16 cellular contexts compared by ENCODE assay signal in the genomic region with DNA sequence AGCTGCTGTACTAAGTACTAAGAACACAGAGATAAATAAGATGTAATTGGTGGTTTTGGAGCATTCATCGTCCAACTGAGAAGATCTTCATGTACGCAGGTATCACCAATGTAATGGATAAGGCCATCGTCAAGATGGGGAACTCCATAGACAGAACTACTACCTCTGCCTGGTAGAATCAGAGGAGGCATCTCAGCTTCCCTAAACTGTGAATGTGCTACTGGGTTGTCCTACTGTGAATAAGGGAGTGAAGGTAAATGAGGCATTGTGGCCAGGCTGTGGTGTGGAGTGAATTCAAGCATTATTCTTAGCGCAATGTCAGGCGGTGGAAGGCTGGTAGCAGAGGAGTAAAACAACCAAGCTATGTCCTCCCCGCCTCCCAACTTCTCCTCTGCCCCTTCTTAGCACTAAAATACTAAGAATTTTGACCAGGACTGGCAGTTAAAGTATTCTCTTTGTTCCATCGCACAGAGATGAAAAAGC.
"Had no signal": no experiment of that assay in that cellular context is flagged by ENCODE, and none has a peak within 500 bp of the region (broad histone marks: within the 10 kb centered on the region; RNA-seq: fewer than 3 reads in every experiment).

No MANE protein-coding gene starts in this region.

- H3K36me3 Mint-ChIP-seq: activated naive CD4-positive, alpha-beta T cell treated with anti-CD3 and anti-CD28 coated beads, Interleukin-2, amount 50 U/mL, for 72 hours had no signal

- H3K9me3 ChIP-seq: gastrocnemius medialis, pancreas, thyroid gland, uterus had no signal

- H3K4me3 ChIP-seq: gastrocnemius medialis, left ventricle myocardium inferior, pancreas, thyroid gland, uterus had no signal

- H3K27ac ChIP-seq: gastrocnemius medialis, left ventricle myocardium inferior, pancreas, thyroid gland, uterus, WERI-Rb-1 had no signal

- DNase-seq: activated CD4-positive, alpha-beta T cell treated with anti-CD3 and anti-CD28 coated beads, Interleukin-2, amount 10 ng/mL, durations not matched to agents 7 days and 5 days; activated effector memory CD4-positive, alpha-beta T cell treated with anti-CD3 and anti-CD28 coated beads, Interleukin-2, amount 50 U/mL, for 16 hours; activated T-cell treated with anti-CD3 and anti-CD28 coated beads, Interleukin-2, amount 50 U/mL, for 24 hours; amniotic stem cell; cortex of kidney; effector memory CD4-positive, alpha-beta T cell; gastrocnemius medialis; left ventricle myocardium inferior; pancreas; T1000; thyroid gland; uterus; WERI-Rb-1 had no signal

- H3K27me3 Mint-ChIP-seq: activated CD4-positive, alpha-beta T cell treated with anti-CD3 and anti-CD28 coated beads, Interleukin-2, amount 10 ng/mL, durations not matched to agents 7 days and 5 days; activated T-cell treated with anti-CD3 and anti-CD28 coated beads, Interleukin-2, amount 50 U/mL, for 24 hours; central memory CD8-positive, alpha-beta T cell had no signal

- H3K27me3 ChIP-seq: gastrocnemius medialis, pancreas, thyroid gland, uterus had no signal

- H3K27ac Mint-ChIP-seq: activated CD4-positive, alpha-beta T cell treated with anti-CD3 and anti-CD28 coated beads, Interleukin-2, amount 10 ng/mL, durations not matched to agents 7 days and 5 days; activated naive CD4-positive, alpha-beta T cell treated with anti-CD3 and anti-CD28 coated beads, Interleukin-2, amount 50 U/mL, for 72 hours; activated T-cell treated with anti-CD3 and anti-CD28 coated beads, Interleukin-2, amount 50 U/mL, for 24 hours; brain had no signal

- H3K9me3 Mint-ChIP-seq: activated CD4-positive, alpha-beta T cell treated with anti-CD3 and anti-CD28 coated beads, Interleukin-2, amount 10 ng/mL, durations not matched to agents 7 days and 5 days had no signal

- H3K4me1 Mint-ChIP-seq: central memory CD8-positive, alpha-beta T cell had no signal

- ATAC-seq: activated naive CD4-positive, alpha-beta T cell treated with anti-CD3 and anti-CD28 coated beads, Interleukin-2, amount 50 U/mL, for 72 hours; gastrocnemius medialis; pancreas had no signal

- H3K36me3 ChIP-seq: gastrocnemius medialis, left ventricle myocardium inferior, pancreas, thyroid gland, uterus, WERI-Rb-1 had no signal

- H3K4me1 ChIP-seq: gastrocnemius medialis, thyroid gland, uterus had no signal

- H3K4me3 Mint-ChIP-seq: activated CD4-positive, alpha-beta T cell treated with anti-CD3 and anti-CD28 coated beads, Interleukin-2, amount 10 ng/mL, durations not matched to agents 7 days and 5 days; activated T-cell treated with anti-CD3 and anti-CD28 coated beads, Interleukin-2, amount 50 U/mL, for 24 hours; brain; central memory CD8-positive, alpha-beta T cell had no signal
